In the genomic region with DNA sequence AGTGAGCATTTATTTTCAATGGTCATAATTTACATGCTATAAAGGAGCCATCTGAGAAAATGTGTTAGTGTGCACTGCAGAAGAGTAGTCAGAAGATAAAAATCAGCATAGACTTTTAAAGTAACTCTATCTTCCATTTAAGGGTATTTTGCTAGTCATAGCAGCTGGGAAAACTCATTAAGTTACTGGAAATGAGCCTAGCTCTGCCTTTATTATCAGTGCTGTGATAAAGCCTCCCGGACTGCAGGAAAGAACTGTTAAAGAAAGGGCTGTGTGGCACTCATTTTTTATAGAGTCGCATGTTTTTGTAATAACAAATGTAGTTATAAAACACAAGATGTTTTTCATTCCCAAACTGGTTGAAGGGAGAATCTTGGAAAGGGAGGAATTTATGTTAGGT, we compare ENCODE assay signal across 14 cellular contexts.
A peak's percentile ranks its signal among the peaks of the same experiment; 100 is the strongest.
DNase-seq lines count a peak whose midpoint lies in the region; ATAC-seq and TF ChIP-seq lines count a peak whose summit lies in the region.
"Had no signal": no experiment of that assay in that cellular context is flagged by ENCODE, and none has a peak within 500 bp of the region (broad histone marks: within the 10 kb centered on the region; RNA-seq: fewer than 3 reads in every experiment).

No MANE protein-coding gene starts in this region.

- no CpG with 5 or more reads among the region's 2 CpGs for WGBS in neuronal stem cell (ENCODE audit: extremely low coverage in 2 of 2, insufficient read length in 2 of 2, insufficient replicate concordance in 1 of 2), 2 donors

- no peak overlapping the region for H3K4ac ChIP-seq in neuronal stem cell (ENCODE audit: low read length)

- H3K23ac ChIP-seq in neuronal stem cell (ENCODE audit: low read depth, low read length, poor library complexity), result no peak overlapping the region

- TF ChIP-seq CTCF in GM23338 (conservative IDR thresholded peaks at IDR 0.05; ENCODE audit: low read depth in 2 of 2) (no peak), OCI-LY1 (IDR thresholded peaks at IDR 0.05; ENCODE audit: low read length) (no peak)

- H3K27me3 Mint-ChIP-seq in GM23338 (ENCODE audit: insufficient read depth, low read depth, poor library complexity), result no peaks in the 10 kb centered on the region
- H3K27me3 Mint-ChIP-seq: CD4-positive, CD25-positive, alpha-beta regulatory T cell had no signal

- H4K20me1 ChIP-seq in GM23338 (replicated peaks; ENCODE audit: insufficient read depth) (no peaks in the 10 kb centered on the region), OCI-LY1 (ENCODE audit: insufficient read depth, low read length) (no peaks in the 10 kb centered on the region)
- H4K20me1 ChIP-seq: BLaER1 treated with 17β-estradiol and CSF1 and Interleukin-3, amounts not matched to agents 10 nM and 100 nM had no signal

- no peak overlapping the region for H3K27ac Mint-ChIP-seq in GM23338

- no peak overlapping the region for H2BK12ac ChIP-seq in neuronal stem cell (ENCODE audit: low read length)

- no peaks in the 10 kb centered on the region for H3K4me1 Mint-ChIP-seq in GM23338
- H3K4me1 Mint-ChIP-seq: CD4-positive, CD25-positive, alpha-beta regulatory T cell had no signal

- no peak overlapping the region for H3K27ac ChIP-seq in GM23338 (ENCODE audit: low read depth)
- no peak overlapping the region for H3K27ac ChIP-seq in OCI-LY1 (ENCODE audit: low read depth, low read length, poor library complexity, severe bottlenecking)
- no peak overlapping the region for H3K27ac ChIP-seq in neuronal stem cell (replicated peaks; ENCODE audit: low read length)
- H3K27ac ChIP-seq: BLaER1 treated with 17β-estradiol and CSF1 and Interleukin-3, amounts not matched to agents 10 nM and 100 nM; GM23248 had no signal

- H4K91ac ChIP-seq in neuronal stem cell (ENCODE audit: low read depth, low read length, poor library complexity), result no peak overlapping the region

- DNase-seq in GM23338 (ENCODE audit: low spot score) (no peak), astrocyte of the hippocampus (ENCODE audit: low read depth, low spot score) (peak; percentile 27), neuronal stem cell (ENCODE audit: low spot score) (no peak), amniotic stem cell (lab: John Stamatoyannopoulos, UW) (no peak)
- DNase-seq: ACHN; Calu3; CD4-positive, CD25-positive, alpha-beta regulatory T cell; DMS 273 treated with DMSO at 0.1 percent for 48 hours; GM23248; H7 had no signal

- no peaks in the 10 kb centered on the region for H3K79me1 ChIP-seq in neuronal stem cell (ENCODE audit: low read depth, low read length)

- H3K36me3 Mint-ChIP-seq in GM23338 (ENCODE audit: low read depth), result no peaks in the 10 kb centered on the region
- H3K36me3 Mint-ChIP-seq: CD4-positive, CD25-positive, alpha-beta regulatory T cell had no signal

- H4K8ac ChIP-seq in neuronal stem cell (ENCODE audit: low read depth, low read length), result no peak overlapping the region

- no peaks in the 10 kb centered on the region for H3K9me2 ChIP-seq in GM23338 (ENCODE audit: insufficient read depth)
- H3K9me2 ChIP-seq in OCI-LY1 (ENCODE audit: low read depth, low read length), result no peaks in the 10 kb centered on the region

- H3K18ac ChIP-seq in neuronal stem cell (ENCODE audit: low read length), result no peak overlapping the region

- no peaks in the 10 kb centered on the region for H3F3A ChIP-seq in GM23338 (replicated peaks; ENCODE audit: low read depth)
- H3F3A ChIP-seq in OCI-LY1 (ENCODE audit: insufficient read depth, low read length), result no peaks in the 10 kb centered on the region

- H2AFZ ChIP-seq in GM23338 (peak overlapping the region; percentile 29; the same call in 1 of the 2 replicates), OCI-LY1 (ENCODE audit: low read length) (0 out of 2 replicates have a peak overlapping the region, but pooled peaks have one; percentile 4), neuronal stem cell (ENCODE audit: low read length) (peak overlapping the region; percentile 8)
- H2AFZ ChIP-seq: GM23248 had no signal

- H3K36me3 ChIP-seq in GM23338 (ENCODE audit: insufficient read depth) (no peaks in the 10 kb centered on the region), OCI-LY1 (ENCODE audit: insufficient read depth, low read length) (no peaks in the 10 kb centered on the region; the same call in 1 of the 2 replicates), neuronal stem cell (replicated peaks in 1 of 2; ENCODE audit: control insufficient read depth in 2 of 2, insufficient read depth in 2 of 2, low read length in 2 of 2) (no peaks in the 10 kb centered on the region)
- H3K36me3 ChIP-seq: BLaER1 treated with 17β-estradiol and CSF1 and Interleukin-3, amounts not matched to agents 10 nM and 100 nM had no signal

- H3K79me2 ChIP-seq in GM23338 (replicated peaks; ENCODE audit: insufficient read depth), result no peaks in the 10 kb centered on the region
- H3K79me2 ChIP-seq in OCI-LY1 (ENCODE audit: insufficient read depth, low read length), result no peaks in the 10 kb centered on the region

- no peak for ATAC-seq in GM23338
- ATAC-seq in HG02623 (IDR thresholded peaks at IDR 0.05; ENCODE audit: unreplicated experiment), result no peak
- no peak for ATAC-seq in GM19452 (IDR thresholded peaks at IDR 0.05; ENCODE audit: unreplicated experiment)

- H3K9ac ChIP-seq in OCI-LY1 (ENCODE audit: low read length) (no peak overlapping the region), neuronal stem cell (ENCODE audit: low read depth, low read length, poor library complexity) (no peak overlapping the region)
- H3K9ac ChIP-seq: BLaER1 treated with 17β-estradiol and CSF1 and Interleukin-3, amounts not matched to agents 10 nM and 100 nM; GM23248 had no signal

- no peak overlapping the region for H2BK15ac ChIP-seq in neuronal stem cell (ENCODE audit: low read length)

- peaks cover 10% of the 10 kb centered on the region; the same call in 1 of the 2 replicates for H3K9me3 ChIP-seq in OCI-LY1 (ENCODE audit: low read length)
- H3K9me3 ChIP-seq in neuronal stem cell (replicated peaks in 1 of 2; ENCODE audit: control insufficient read depth in 2 of 2, insufficient read depth in 1 of 2, low read depth in 1 of 2, low read length in 2 of 2), result peaks cover 0 to 4% of the 10 kb centered on the region in 2 donors
- H3K9me3 ChIP-seq: BLaER1 treated with 17β-estradiol and CSF1 and Interleukin-3, amounts not matched to agents 10 nM and 100 nM had no signal

- no peak overlapping the region for H3K4me3 Mint-ChIP-seq in GM23338
- H3K4me3 Mint-ChIP-seq: CD4-positive, CD25-positive, alpha-beta regulatory T cell had no signal

- H3K9me3 Mint-ChIP-seq in GM23338, result no peaks in the 10 kb centered on the region; the same call in 2 of the 3 replicates

- H2AK5ac ChIP-seq in neuronal stem cell (ENCODE audit: low read depth, low read length), result no peak overlapping the region

- H3K27me3 ChIP-seq in GM23338 (ENCODE audit: insufficient read depth) (no peaks in the 10 kb centered on the region), OCI-LY1 (ENCODE audit: insufficient read depth, low read length) (no peaks in the 10 kb centered on the region), neuronal stem cell (ENCODE audit: control insufficient read depth in 3 of 3, insufficient read depth in 3 of 3, low read depth in 1 of 3, low read length in 3 of 3) (no peaks in the 10 kb centered on the region)
- H3K27me3 ChIP-seq: BLaER1 treated with 17β-estradiol and CSF1 and Interleukin-3, amounts not matched to agents 10 nM and 100 nM had no signal

- no peak overlapping the region for H3K14ac ChIP-seq in neuronal stem cell (ENCODE audit: low read length)

- no peak overlapping the region for H2BK120ac ChIP-seq in neuronal stem cell (ENCODE audit: low read depth, low read length)

- H3K4me1 ChIP-seq in GM23338 (ENCODE audit: insufficient read depth) (no peaks in the 10 kb centered on the region), OCI-LY1 (ENCODE audit: insufficient read depth, low read length, severe bottlenecking) (peaks cover 10% of the 10 kb centered on the region), neuronal stem cell (ENCODE audit: control insufficient read depth in 2 of 2, insufficient read depth in 1 of 2, low read depth in 1 of 2, low read length in 2 of 2) (peaks cover 0 to 2% of the 10 kb centered on the region in 2 donors)
- H3K4me1 ChIP-seq: BLaER1 treated with 17β-estradiol and CSF1 and Interleukin-3, amounts not matched to agents 10 nM and 100 nM had no signal

- no peak overlapping the region for H3K4me3 ChIP-seq in GM23338
- H3K4me3 ChIP-seq in OCI-LY1 (ENCODE audit: low read depth, low read length, poor library complexity, severe bottlenecking), result no peak overlapping the region
- no peak overlapping the region for H3K4me3 ChIP-seq in neuronal stem cell (ENCODE audit: low read length in 2 of 2)
- H3K4me3 ChIP-seq: BLaER1 treated with 17β-estradiol and CSF1 and Interleukin-3, amounts not matched to agents 10 nM and 100 nM; GM23248 had no signal

- H3K4me2 ChIP-seq in GM23338, result no peak overlapping the region
- no peak overlapping the region for H3K4me2 ChIP-seq in OCI-LY1 (ENCODE audit: low read length)
- no peak overlapping the region for H3K4me2 ChIP-seq in neuronal stem cell (ENCODE audit: insufficient read depth, low read length, poor library complexity, severe bottlenecking)
- H3K4me2 ChIP-seq: BLaER1 treated with 17β-estradiol and CSF1 and Interleukin-3, amounts not matched to agents 10 nM and 100 nM had no signal

- H2BK5ac ChIP-seq in neuronal stem cell (ENCODE audit: low read length), result no peak overlapping the region

TF ChIP-seq in GM23338, 12 proteins besides CTCF, POLR2A, EP300 and RAD21 (continues in another document):
- no peak for TF ChIP-seq ZNF114 (CRISPR knock-in tag; IDR thresholded peaks at IDR 0.05)
- no peak for TF ChIP-seq CREB1 (CRISPR knock-in tag; IDR thresholded peaks at IDR 0.05; ENCODE audit: low read depth)
- no peak for TF ChIP-seq JUNB (IDR thresholded peaks at IDR 0.05; ENCODE audit: unreplicated experiment)
